ENCODE assay signal across 15 cellular contexts in genomic region chr18:11976463-11976862, GRCh38.
"Had no signal": no experiment of that assay in that cellular context is flagged by ENCODE, and none has a peak within 500 bp of the region (broad histone marks: within the 10 kb centered on the region; RNA-seq: fewer than 3 reads in every experiment).

No MANE protein-coding gene starts in this region.

- DNase-seq: activated CD4-positive, alpha-beta T cell treated with anti-CD3 and anti-CD28 coated beads, Interleukin-2, amount 50 U/mL, for 4 hours; activated effector memory CD4-positive, alpha-beta T cell treated with anti-CD3 and anti-CD28 coated beads, Interleukin-2, amount 50 U/mL, for 16 hours; activated T-cell treated with anti-CD3 and anti-CD28 coated beads, Interleukin-2, amount 50 U/mL, for 24 hours; head of caudate nucleus; right cardiac atrium; stimulated activated CD4-positive, alpha-beta T cell treated with anti-CD3 and anti-CD28 coated beads, Interleukin-12 subunit alpha, Interleukin-12 subunit beta, amount 100 ng/mL, for 4 hours; stimulated activated naive CD4-positive, alpha-beta T cell; substantia nigra; transverse colon had no signal

- H3K27ac Mint-ChIP-seq: activated naive CD8-positive, alpha-beta T cell; activated T-cell treated with anti-CD3 and anti-CD28 coated beads, Interleukin-2, amount 50 U/mL, for 24 hours had no signal

- H3K27me3 ChIP-seq: transverse colon had no signal

- H3K27ac ChIP-seq: dorsolateral prefrontal cortex, transverse colon had no signal

- H3K27me3 Mint-ChIP-seq: activated naive CD8-positive, alpha-beta T cell had no signal

- H3K36me3 Mint-ChIP-seq: activated naive CD8-positive, alpha-beta T cell had no signal

- H3K4me3 ChIP-seq: dorsolateral prefrontal cortex, transverse colon had no signal

- ATAC-seq: activated CD4-positive, CD25-positive, alpha-beta regulatory T cell treated with anti-CD3 and anti-CD28 coated beads, Interleukin-2, amount 50 U/mL, for 24 hours; esophagus mucosa; left lobe of liver; right cardiac atrium had no signal

- H3K36me3 ChIP-seq: transverse colon had no signal

- FAIRE-seq: islet of Langerhans had no signal

- H3K4me3 Mint-ChIP-seq: activated naive CD8-positive, alpha-beta T cell; activated T-cell treated with anti-CD3 and anti-CD28 coated beads, Interleukin-2, amount 50 U/mL, for 24 hours had no signal

- H3K9me3 ChIP-seq: transverse colon had no signal

- H3K9me3 Mint-ChIP-seq: activated T-cell treated with anti-CD3 and anti-CD28 coated beads, Interleukin-2, amount 50 U/mL, for 24 hours had no signal
